In genomic region chr9:85067792-85068191, GRCh38 we compare ENCODE assay signal across 20 cellular contexts.
DNase-seq lines count a peak whose midpoint lies in the region; ATAC-seq and TF ChIP-seq lines count a peak whose summit lies in the region.
"Had no signal": no experiment of that assay in that cellular context is flagged by ENCODE, and none has a peak within 500 bp of the region (broad histone marks: within the 10 kb centered on the region; RNA-seq: fewer than 3 reads in every experiment).

No MANE protein-coding gene starts in this region.

- H3K36me3 ChIP-seq in MM.1S (replicated peaks; ENCODE audit: insufficient read depth, low read length) = no peaks in the 10 kb centered on the region
- H3K36me3 ChIP-seq: left ventricle myocardium inferior, right lobe of liver, SJSA1, vagina had no signal

- no peaks in the 10 kb centered on the region for H3K27me3 ChIP-seq in MM.1S (replicated peaks; ENCODE audit: insufficient read depth, low read length)
- H3K27me3 ChIP-seq: right lobe of liver, SJSA1, vagina had no signal

- H3K27ac ChIP-seq in MM.1S (ENCODE audit: low read length) = peak overlapping the region; percentile 29; the same call in 1 of the 2 replicates
- H3K27ac ChIP-seq: left ventricle myocardium inferior, right lobe of liver, SJSA1, vagina had no signal

- H3K9me3 ChIP-seq in MM.1S (replicated peaks; ENCODE audit: insufficient read depth, low read length) = no peaks in the 10 kb centered on the region
- H3K9me3 ChIP-seq: left ventricle myocardium inferior, right lobe of liver, SJSA1, vagina had no signal

- H2AFZ ChIP-seq in MM.1S (ENCODE audit: low read length) = peak overlapping the region; percentile 30; the same call in 1 of the 2 replicates

- no peak overlapping the region for H3K4me3 ChIP-seq in MM.1S (ENCODE audit: low read length)
- H3K4me3 ChIP-seq: left ventricle myocardium inferior, right lobe of liver, SJSA1, vagina had no signal

- TF ChIP-seq CTCF in GM13976 (IDR thresholded peaks at IDR 0.05; ENCODE audit: borderline replicate concordance, control extremely low read depth, extremely low read depth, insufficient read depth, missing control alignments) (no peak), MM.1S (IDR thresholded peaks at IDR 0.05; ENCODE audit: low read length) (peak; percentile 20; the same call in 1 of the 2 replicates)

- H3F3A ChIP-seq in MM.1S (ENCODE audit: insufficient read depth, low read length) = no peaks in the 10 kb centered on the region

- H3K79me2 ChIP-seq in MM.1S (ENCODE audit: low read length) = no peaks in the 10 kb centered on the region

- peak; percentile 75 for ATAC-seq in GM21360 (IDR thresholded peaks at IDR 0.05; ENCODE audit: unreplicated experiment)
- ATAC-seq in HG02852 (IDR thresholded peaks at IDR 0.05; ENCODE audit: unreplicated experiment) = peak; percentile 88
- no peak for ATAC-seq in HG02981 (IDR thresholded peaks at IDR 0.05; ENCODE audit: unreplicated experiment)
- ATAC-seq: activated CD8-positive, alpha-beta memory T cell treated with anti-CD3 and anti-CD28 coated beads, Interleukin-2, amount 10 ng/mL, durations not matched to agents 7 days and 5 days had no signal

- in situ Hi-C loops in GM13976 (cut with MboI; ENCODE audit: low sequenced_read_pairs, unreplicated experiment) = no loop called here

- H4K20me1 ChIP-seq in MM.1S (ENCODE audit: insufficient read depth, low read length) = no peaks in the 10 kb centered on the region

- DNase-seq in GM13976 (ENCODE audit: low spot score) (peak; percentile 36), MM.1S (peak; percentile 41), GDM1 (lab: John Stamatoyannopoulos, UW) (no peak), activated T-cell treated with anti-CD3 and anti-CD28 coated beads for 4 hours (no peak), DMS 273 treated with DMSO at 0.1 percent for 48 hours (lab: John Stamatoyannopoulos, UW) (no peak)
- DNase-seq: activated CD4-positive, CD25-positive, alpha-beta regulatory T cell treated with anti-CD3 and anti-CD28 coated beads, Interleukin-2, amount 50 U/mL, for 72 hours; activated CD8-positive, alpha-beta memory T cell treated with anti-CD3 and anti-CD28 coated beads, Interleukin-2, amount 10 ng/mL, durations not matched to agents 7 days and 5 days; activated effector memory CD4-positive, alpha-beta T cell treated with anti-CD3 and anti-CD28 coated beads, Interleukin-2, amount 50 U/mL, for 16 hours; CD4-positive, alpha-beta T cell; H7; left ventricle myocardium inferior; NCI-H187; NCI-H524; occipital lobe; right lobe of liver had no signal

- H3K9ac ChIP-seq in MM.1S (ENCODE audit: low read length) = no peak overlapping the region

- H3K4me2 ChIP-seq in MM.1S (ENCODE audit: low read depth, low read length) = peak overlapping the region; percentile 33; the same call in 1 of the 2 replicates

- peaks cover 20% of the 10 kb centered on the region for H3K4me1 ChIP-seq in MM.1S (ENCODE audit: low read length)
- H3K4me1 ChIP-seq: left ventricle myocardium inferior, right lobe of liver, SJSA1, vagina had no signal

- no peaks in the 10 kb centered on the region for H3K9me2 ChIP-seq in MM.1S (replicated peaks; ENCODE audit: insufficient read depth, low read length)

Comparison
In these comparisons a context has a peak if more than half of its experiments do, and no peak if none do; other contexts are left out.
1. DNase-seq: peak in GM13976 (single experiment) and MM.1S (single experiment); none in GDM1 (single experiment), activated T-cell treated with anti-CD3 and anti-CD28 coated beads for 4 hours (single experiment) and DMS 273 treated with DMSO at 0.1 percent for 48 hours (single experiment).